In genomic region chr5:37859805-37860204, GRCh38 we compare ENCODE assay signal across 13 cellular contexts. TPM values are rescaled to one million over a fixed set of nuclear protein-coding genes. Genes with fewer than 3 reads are reported as not detected.
DNase-seq lines count a peak whose midpoint lies in the region; ATAC-seq, FAIRE-seq and TF ChIP-seq lines count a peak whose summit lies in the region.
"Had no signal": no experiment of that assay in that cellular context is flagged by ENCODE, and none has a peak within 500 bp of the region (broad histone marks: within the 10 kb centered on the region; RNA-seq: fewer than 3 reads in every experiment).

No MANE protein-coding gene starts in this region.

- H3K27ac Mint-ChIP-seq in activated naive CD4-positive, alpha-beta T cell treated with anti-CD3 and anti-CD28 coated beads, Interleukin-2, amount 50 U/mL, for 72 hours = no peak overlapping the region
- H3K27ac Mint-ChIP-seq: activated CD4-positive, alpha-beta T cell treated with anti-CD3 and anti-CD28 coated beads, Interleukin-2, amount 10 ng/mL, durations not matched to agents 24 days and 14 days; CD4-positive, CD25-positive, alpha-beta regulatory T cell had no signal

- peak; percentile 86 for FAIRE-seq in GM18507 (lab: Jason Lieb, UNC)
- FAIRE-seq: islet of Langerhans, RCC 7860 had no signal

- H3K9me3 ChIP-seq in OCI-LY1 (ENCODE audit: low read length) (no peaks in the 10 kb centered on the region), spleen (peaks cover 0 to 7% (median under 1%) of the 10 kb centered on the region in 8 donors)

- H3K36me3 Mint-ChIP-seq in activated naive CD4-positive, alpha-beta T cell treated with anti-CD3 and anti-CD28 coated beads, Interleukin-2, amount 50 U/mL, for 72 hours = no peaks in the 10 kb centered on the region
- H3K36me3 Mint-ChIP-seq: CD4-positive, CD25-positive, alpha-beta regulatory T cell had no signal

- ATAC-seq in GM21515 (IDR thresholded peaks at IDR 0.05; ENCODE audit: unreplicated experiment) (peak; percentile 90), HG03108 (IDR thresholded peaks at IDR 0.05; ENCODE audit: unreplicated experiment) (peak; percentile 97)
- ATAC-seq in activated naive CD4-positive, alpha-beta T cell treated with anti-CD3 and anti-CD28 coated beads, Interleukin-2, amount 50 U/mL, for 72 hours = no peak

- H2AFZ ChIP-seq in OCI-LY1 (ENCODE audit: low read length) = no peak overlapping the region
- H2AFZ ChIP-seq: parathyroid adenoma had no signal

- no peaks in the 10 kb centered on the region for H3K27me3 ChIP-seq in OCI-LY1 (ENCODE audit: insufficient read depth, low read length)
- H3K27me3 ChIP-seq in spleen (replicated peaks in 1 of 7) = peaks cover 0 to 6% (median 0%) of the 10 kb centered on the region in 7 donors

- TF ChIP-seq POLR2A in spleen (IDR thresholded peaks at IDR 0.05) = no peak

- no peak overlapping the region for H3K9ac ChIP-seq in OCI-LY1 (ENCODE audit: low read length)
- H3K9ac ChIP-seq: parathyroid adenoma had no signal

- H3K4me1 ChIP-seq in OCI-LY1 (ENCODE audit: insufficient read depth, low read length, severe bottlenecking) (peaks cover 17% of the 10 kb centered on the region), spleen (no peaks in the 10 kb centered on the region)
- H3K4me1 ChIP-seq: parathyroid adenoma had no signal

- no peaks in the 10 kb centered on the region for H3F3A ChIP-seq in OCI-LY1 (ENCODE audit: insufficient read depth, low read length)

- no peaks in the 10 kb centered on the region for H4K20me1 ChIP-seq in OCI-LY1 (ENCODE audit: insufficient read depth, low read length)

- no peak overlapping the region for H3K4me3 ChIP-seq in OCI-LY1 (ENCODE audit: low read depth, low read length, poor library complexity, severe bottlenecking)
- no peak overlapping the region for H3K4me3 ChIP-seq in spleen

- H3K9me3 Mint-ChIP-seq in activated naive CD4-positive, alpha-beta T cell treated with anti-CD3 and anti-CD28 coated beads, Interleukin-2, amount 50 U/mL, for 72 hours = peaks cover 0 to 2% of the 10 kb centered on the region in 2 donors
- H3K9me3 Mint-ChIP-seq: activated CD4-positive, alpha-beta T cell treated with anti-CD3 and anti-CD28 coated beads, Interleukin-2, amount 10 ng/mL, durations not matched to agents 24 days and 14 days had no signal

- peak overlapping the region; percentile 23; the same call in 1 of the 2 replicates for H3K4me2 ChIP-seq in OCI-LY1 (ENCODE audit: low read length)

- intact Hi-C loops in spleen (cut with DNase I; ENCODE audit: low total_unique reads) = no loop called here

- no peaks in the 10 kb centered on the region for H3K9me2 ChIP-seq in OCI-LY1 (ENCODE audit: low read depth, low read length)

- DNase-seq in GM18507 (ENCODE audit: extremely low spot score, insufficient read length, low read depth) (peak; percentile 35), DMS 273 treated with DMSO at 0.1 percent for 48 hours (lab: John Stamatoyannopoulos, UW) (no peak), spleen (no peak)
- DNase-seq in activated CD4-positive, alpha-beta T cell treated with anti-CD3 and anti-CD28 coated beads, Interleukin-2, amount 50 U/mL, for 4 hours = no peak
- DNase-seq in activated naive CD4-positive, alpha-beta T cell treated with anti-CD3 and anti-CD28 coated beads, Interleukin-2, amount 50 U/mL, for 72 hours (ENCODE audit: low spot score in 2 of 2) = no peak
- DNase-seq: activated CD4-positive, alpha-beta T cell treated with anti-CD3 and anti-CD28 coated beads, Interleukin-2, amount 10 ng/mL, durations not matched to agents 24 days and 14 days; CD4-positive, CD25-positive, alpha-beta regulatory T cell had no signal

- no peaks in the 10 kb centered on the region for H3K36me3 ChIP-seq in OCI-LY1 (ENCODE audit: insufficient read depth, low read length)
- no peaks in the 10 kb centered on the region for H3K36me3 ChIP-seq in spleen

- no peaks in the 10 kb centered on the region for H3K79me2 ChIP-seq in OCI-LY1 (ENCODE audit: insufficient read depth, low read length)
- H3K79me2 ChIP-seq: parathyroid adenoma had no signal

- TF ChIP-seq CTCF in OCI-LY1 (IDR thresholded peaks at IDR 0.05; ENCODE audit: low read length) (no peak), spleen (IDR thresholded peaks at IDR 0.05 in 8 of 11, conservative IDR thresholded peaks at IDR 0.05 in 3 of 11) (no peak)

- peak overlapping the region; percentile 52 for H3K27ac ChIP-seq in OCI-LY1 (ENCODE audit: low read depth, low read length, poor library complexity, severe bottlenecking)
- H3K27ac ChIP-seq in spleen = no peak overlapping the region
- H3K27ac ChIP-seq: parathyroid adenoma had no signal

- 42 to 56% (median 52%) methylated on average over 4 of the region's 4 CpGs for WGBS in spleen, 5 donors

RNA-seq across cellular contexts. Expression of gene GDNF, which starts 20.0 kb away (rescaled TPM):
- total RNA-seq in spleen = under 1 TPM in 5 of 7 donors, not detected in 2; 0.13 to 0.88 (median 0.58) TPM
- polyA plus RNA-seq in spleen = under 1 TPM; 0.02 to 0.06 (median 0.02) TPM
- not detected for total RNA-seq in activated naive CD4-positive, alpha-beta T cell treated with anti-CD3 and anti-CD28 coated beads, Interleukin-2, amount 50 U/mL, for 72 hours
- total RNA-seq: CD4-positive, CD25-positive, alpha-beta regulatory T cell had no signal
- polyA plus RNA-seq: CD4-positive, CD25-positive, alpha-beta regulatory T cell had no signal

Comparison
In these comparisons a context has a peak if more than half of its experiments do, and no peak if none do; other contexts are left out.
1. ATAC-seq: peak in GM21515 (single experiment) and HG03108 (single experiment); none in activated naive CD4-positive, alpha-beta T cell treated with anti-CD3 and anti-CD28 coated beads, Interleukin-2, amount 50 U/mL, for 72 hours (0 of 2).